Comparison of ENCODE assay signal across 8 cellular contexts in genomic region chr10:30083934-30084333, GRCh38.
"Had no signal": no experiment of that assay in that cellular context is flagged by ENCODE, and none has a peak within 500 bp of the region (broad histone marks: within the 10 kb centered on the region; RNA-seq: fewer than 3 reads in every experiment).

No MANE protein-coding gene starts in this region.

- H3K27ac Mint-ChIP-seq: GM23338, HFFc6 had no signal

- DNase-seq: H9, HCEC 1CT, HFFc6, IMR-90, KBM-7 had no signal

- H3K4me3 ChIP-seq: GM23338 had no signal

- H3K9me3 Mint-ChIP-seq: GM23338, H9 had no signal

- ATAC-seq: GM23338 had no signal

- H3K27ac ChIP-seq: HL-60, KMS-11 had no signal

- H3K4me3 Mint-ChIP-seq: GM23338, H9, HFFc6 had no signal
